Comparison of ENCODE assay signal across 15 cellular contexts in the genomic region with DNA sequence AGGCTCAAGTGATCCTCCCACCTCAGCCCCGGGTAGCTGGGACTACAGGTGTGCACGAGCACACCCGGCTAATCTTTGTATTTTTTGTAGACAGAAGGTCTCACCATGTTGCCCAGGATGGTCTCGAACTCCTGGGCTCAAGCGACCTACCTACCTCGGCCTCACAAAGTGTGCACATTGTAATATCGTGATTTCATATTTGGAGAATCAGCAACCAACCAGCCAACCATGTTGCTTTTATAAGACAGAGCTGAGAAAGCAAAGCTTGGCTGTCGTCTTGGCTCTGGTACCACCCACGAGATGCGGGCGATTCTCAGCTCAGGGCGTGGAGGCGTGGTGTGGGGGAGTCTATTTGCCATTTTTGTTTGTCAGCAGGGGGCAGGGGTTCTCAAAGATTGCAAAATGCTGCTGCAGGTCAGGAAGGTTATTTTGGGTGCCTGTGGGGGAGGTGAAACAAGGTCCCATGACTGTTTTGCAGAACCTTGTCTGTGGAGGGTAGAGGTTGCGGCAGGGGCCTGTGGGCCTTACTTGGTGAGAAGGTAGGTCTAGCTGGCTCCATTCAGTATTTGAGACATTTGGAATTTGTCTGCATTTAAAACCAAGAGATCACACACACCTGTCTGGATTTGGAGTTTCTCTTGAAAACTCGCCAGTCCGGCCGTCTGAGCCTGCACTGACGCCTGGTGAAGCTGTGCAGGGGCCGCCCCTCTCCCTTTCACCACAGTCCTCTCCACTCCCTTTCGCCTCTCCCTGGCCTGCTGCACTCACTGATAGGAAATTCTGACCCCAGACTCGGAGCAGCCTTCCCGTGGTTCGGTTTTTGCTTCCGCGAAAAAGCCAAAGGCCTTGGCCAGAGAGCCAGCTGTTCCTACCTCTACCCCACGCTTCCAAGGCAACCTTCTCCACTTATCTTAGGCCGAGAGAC. TPM values are rescaled to one million over a fixed set of nuclear protein-coding genes. Genes with fewer than 3 reads are reported as not detected.
DNase-seq lines count a peak whose midpoint lies in the region; ATAC-seq and TF ChIP-seq lines count a peak whose summit lies in the region.
"Had no signal": no experiment of that assay in that cellular context is flagged by ENCODE, and none has a peak within 500 bp of the region (broad histone marks: within the 10 kb centered on the region; RNA-seq: fewer than 3 reads in every experiment).

No MANE protein-coding gene starts in this region.

- no peaks in the 10 kb centered on the region for H3K9me3 Mint-ChIP-seq in MCF 10A (ENCODE audit: unreplicated experiment)
- no peaks in the 10 kb centered on the region for H3K9me3 Mint-ChIP-seq in stimulated activated naive B cell treated with anti-CD40 and anti-IgM and Interleukin-4, amounts not matched to agents 10 μg/mL and 1 μg/mL and 100 μg/mL, for 72 hours
- H3K9me3 Mint-ChIP-seq: activated naive CD4-positive, alpha-beta T cell treated with anti-CD3 and anti-CD28 coated beads, Interleukin-2, amount 10 ng/mL, durations not matched to agents 7 days and 5 days; HFFc6 had no signal

- POLR2A ChIA-PET in MCF 10A (lab: Yijun Ruan, JAX): interaction anchor here (1.1 to 1.6 kb wide), 2 partner anchors 12 to 14 kb away, joined by 3 to 5 read pairs; no protein-coding TSS in a partner anchor
- POLR2A ChIA-PET in RWPE1 (lab: Yijun Ruan, JAX; ENCODE audit: low non-redundant PET): no interaction called here

- no peaks in the 10 kb centered on the region for H3K4me1 ChIP-seq in breast epithelium

- H3K36me3 Mint-ChIP-seq in MCF 10A (ENCODE audit: insufficient read depth, unreplicated experiment): peaks cover 39% of the 10 kb centered on the region
- H3K36me3 Mint-ChIP-seq in stimulated activated naive B cell treated with anti-CD40 and anti-IgM and Interleukin-4, amounts not matched to agents 10 μg/mL and 1 μg/mL and 100 μg/mL, for 72 hours: peaks cover 28 to 33% of the 10 kb centered on the region in 2 donors

- TF ChIP-seq CTCF in MCF 10A (IDR thresholded peaks at IDR 0.05; ENCODE audit: unreplicated experiment): no peak
- TF ChIP-seq CTCF in breast epithelium (IDR thresholded peaks at IDR 0.05): no peak
- no peak for TF ChIP-seq CTCF in RWPE1 (conservative IDR thresholded peaks at IDR 0.05; ENCODE audit: low read depth)

- no peaks in the 10 kb centered on the region for H3K27me3 Mint-ChIP-seq in MCF 10A (ENCODE audit: insufficient read depth, unreplicated experiment)
- no peaks in the 10 kb centered on the region for H3K27me3 Mint-ChIP-seq in stimulated activated naive B cell treated with anti-CD40 and anti-IgM and Interleukin-4, amounts not matched to agents 10 μg/mL and 1 μg/mL and 100 μg/mL, for 72 hours
- H3K27me3 Mint-ChIP-seq: activated naive CD4-positive, alpha-beta T cell treated with anti-CD3 and anti-CD28 coated beads, Interleukin-2, amount 10 ng/mL, durations not matched to agents 7 days and 5 days had no signal

- no peaks in the 10 kb centered on the region for H3K4me1 Mint-ChIP-seq in MCF 10A (ENCODE audit: insufficient read depth, unreplicated experiment)
- H3K4me1 Mint-ChIP-seq in stimulated activated naive B cell treated with anti-CD40 and anti-IgM and Interleukin-4, amounts not matched to agents 10 μg/mL and 1 μg/mL and 100 μg/mL, for 72 hours: peaks cover 11 to 13% of the 10 kb centered on the region in 2 donors
- H3K4me1 Mint-ChIP-seq: activated naive CD4-positive, alpha-beta T cell treated with anti-CD3 and anti-CD28 coated beads, Interleukin-2, amount 10 ng/mL, durations not matched to agents 7 days and 5 days had no signal

- no peak overlapping the region for H3K27ac Mint-ChIP-seq in MCF 10A (ENCODE audit: low read depth, unreplicated experiment)
- peak overlapping the region; percentile 84 for H3K27ac Mint-ChIP-seq in stimulated activated naive B cell treated with anti-CD40 and anti-IgM and Interleukin-4, amounts not matched to agents 10 μg/mL and 1 μg/mL and 100 μg/mL, for 72 hours
- H3K27ac Mint-ChIP-seq: activated naive CD4-positive, alpha-beta T cell treated with anti-CD3 and anti-CD28 coated beads, Interleukin-2, amount 10 ng/mL, durations not matched to agents 7 days and 5 days; HFFc6 had no signal

- ATAC-seq in stimulated activated naive B cell treated with anti-CD40 and anti-IgM and Interleukin-4, amounts not matched to agents 10 μg/mL and 1 μg/mL and 100 μg/mL, for 72 hours (replicated peaks): peak; percentile 42 to 46
- no peak for ATAC-seq in GM18870 (IDR thresholded peaks at IDR 0.05; ENCODE audit: unreplicated experiment)

- no peak for TF ChIP-seq POLR2A in breast epithelium (IDR thresholded peaks at IDR 0.05)

- H3K27me3 ChIP-seq in breast epithelium: no peaks in the 10 kb centered on the region

- H3K27ac ChIP-seq in breast epithelium (no peak overlapping the region), RWPE1 (peak overlapping the region; percentile 58)

- CTCF ChIA-PET in MCF 10A (lab: Yijun Ruan, JAX): interaction anchor here (0.7 kb wide), 2 partner anchors 137 to 142 kb away, joined by 3 read pairs; a partner anchor contains a TSS
- CTCF ChIA-PET in RWPE1 (lab: Yijun Ruan, JAX): interaction anchor here (0.6 to 0.9 kb wide), 2 partner anchors 11 to 18 kb away, joined by 3 to 4 read pairs; no protein-coding TSS in a partner anchor

- TSS peak; percentile 3 for BruUV-seq in MCF 10A (replicated peaks; lab: Mats Ljungman, UMichigan)

- intact Hi-C loops in MCF 10A (cut with micrococcal nuclease) (loop anchor here (5.0 kb wide), 1 partner anchor 68 kb away; a partner anchor contains a TSS), breast epithelium (cut with DNase I; ENCODE audit: low total_unique reads) (loop anchor here (10.0 kb wide), 1 partner anchor 270 kb away; no protein-coding TSS in a partner anchor), head of caudate nucleus (cut with DNase I) (no loop called here)

- H3K9me3 ChIP-seq in breast epithelium: peaks cover 10 to 12% of the 10 kb centered on the region in 2 donors

- H3K4me3 Mint-ChIP-seq in MCF 10A (ENCODE audit: unreplicated experiment): no peak overlapping the region
- H3K4me3 Mint-ChIP-seq in stimulated activated naive B cell treated with anti-CD40 and anti-IgM and Interleukin-4, amounts not matched to agents 10 μg/mL and 1 μg/mL and 100 μg/mL, for 72 hours: no peak overlapping the region
- H3K4me3 Mint-ChIP-seq: activated naive CD4-positive, alpha-beta T cell treated with anti-CD3 and anti-CD28 coated beads, Interleukin-2, amount 10 ng/mL, durations not matched to agents 7 days and 5 days; HFFc6 had no signal

- DNase-seq in MCF 10A (ENCODE audit: unreplicated experiment) (no peak), breast epithelium (ENCODE audit: low spot score in 2 of 2) (no peak), RWPE1 (ENCODE audit: low spot score) (no peak), head of caudate nucleus (peak in 41 of 42 donors; percentile 32 to 89 (median 66)), SW480 (ENCODE audit: low spot score) (no peak)
- no peak for DNase-seq in stimulated activated naive B cell treated with anti-CD40 and anti-IgM and Interleukin-4, amounts not matched to agents 10 μg/mL and 1 μg/mL and 100 μg/mL, for 72 hours
- DNase-seq in stimulated activated CD4-positive, alpha-beta T cell treated with anti-CD3 and anti-CD28 coated beads, Interleukin-2, amount 100 ng/mL, for 48 hours: no peak
- DNase-seq: activated naive CD4-positive, alpha-beta T cell treated with anti-CD3 and anti-CD28 coated beads, Interleukin-2, amount 10 ng/mL, durations not matched to agents 7 days and 5 days; cortex of kidney; DMS79; HFFc6; kidney; NCI-H2029; NK-92 treated with Interleukin-12 subunit alpha and Interleukin-12 subunit beta, amount 100 ng/mL, for 24 hours had no signal

- no peak overlapping the region for H3K4me3 ChIP-seq in breast epithelium

- H3K36me3 ChIP-seq in breast epithelium: peaks cover 14% of the 10 kb centered on the region

RNA-seq across cellular contexts. Expression of a gene that starts 15.4 kb away (rescaled TPM):
- total RNA-seq in MCF 10A (2022) (2.7 and 3.6 TPM in 2 replicates), breast epithelium (1 to 10 TPM; 1.6 to 3.6 (median 2.9) TPM)

RNA-seq across cellular contexts. Expression of a gene that starts 15.4 kb away (rescaled TPM):
- total RNA-seq in MCF 10A (2022): 188 and 231 TPM in 2 replicates
- 10 to 100 TPM; 36.3 to 55.1 (median 42.1) TPM for total RNA-seq in breast epithelium

Comparison
In these comparisons a context has a peak if more than half of its experiments do, and no peak if none do; other contexts are left out.
1. DNase-seq: peak in head of caudate nucleus (41 of 42); none in MCF 10A (single experiment), breast epithelium (0 of 2), RWPE1 (single experiment), stimulated activated naive B cell treated with anti-CD40 and anti-IgM and Interleukin-4, amounts not matched to agents 10 μg/mL and 1 μg/mL and 100 μg/mL, for 72 hours (single experiment), SW480 (single experiment) and stimulated activated CD4-positive, alpha-beta T cell treated with anti-CD3 and anti-CD28 coated beads, Interleukin-2, amount 100 ng/mL, for 48 hours (0 of 2).